In the genomic region with DNA sequence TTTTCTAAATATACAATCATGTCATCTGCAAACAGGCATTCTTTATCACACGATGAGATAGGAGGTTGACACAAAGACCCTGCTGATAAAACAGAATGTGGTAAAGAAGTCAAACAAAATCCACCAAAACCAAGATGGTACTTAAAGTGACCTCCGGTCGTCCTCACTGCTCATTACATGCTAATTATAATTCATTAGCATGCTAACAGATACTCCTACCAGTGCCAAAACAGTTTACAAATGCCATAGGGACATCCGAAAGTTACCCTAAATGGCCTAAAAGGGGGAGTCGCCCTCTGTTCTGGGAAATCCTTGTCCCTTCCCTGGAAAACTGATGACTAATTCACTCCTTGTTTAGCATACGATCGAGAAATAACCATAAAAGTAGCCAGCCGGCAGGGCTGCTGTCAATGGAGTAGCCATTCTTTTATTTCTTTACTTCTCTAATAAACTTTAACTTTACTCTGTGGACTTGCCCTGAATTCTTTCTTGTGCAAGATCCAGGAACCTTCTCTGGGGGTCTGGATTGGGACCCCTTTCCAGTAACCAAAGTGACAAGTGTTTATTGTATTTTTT, we compare ENCODE assay signal across 26 cellular contexts.
"Had no signal": no experiment of that assay in that cellular context is flagged by ENCODE, and none has a peak within 500 bp of the region (broad histone marks: within the 10 kb centered on the region; RNA-seq: fewer than 3 reads in every experiment).

No MANE protein-coding gene starts in this region.

- H3K27ac Mint-ChIP-seq: activated B cell treated with CpG ODN at 0.5 μM for 24 hours; activated CD4-positive, alpha-beta memory T cell treated with anti-CD3 and anti-CD28 coated beads for 36 hours; activated naive CD4-positive, alpha-beta T cell treated with anti-CD3 and anti-CD28 coated beads, Interleukin-2, amount 50 U/mL, for 24 hours; dendritic cell treated with granulocyte-macrophage colony-stimulating factor and Interleukin-4, amounts not matched to agents 40 ng/mL and 50 ng/mL, for 4 days; mesothelial cell of epicardium; naive thymus-derived CD8-positive, alpha-beta T cell; neural progenitor cell; stimulated activated naive B cell treated with anti-CD40 and anti-IgM and Interleukin-4, amounts not matched to agents 10 μg/mL and 1 μg/mL and 100 μg/mL, for 72 hours; T-helper 1 cell treated with Interleukin-12 subunit alpha and Interleukin-12 subunit beta and Interleukin-4 antibody, amounts not matched to agents 30 μg/mL and 1 μg/mL, for 36 hours; type B pancreatic cell had no signal

- H3K9me3 Mint-ChIP-seq: activated B cell treated with CpG ODN at 0.5 μM for 24 hours; activated CD4-positive, alpha-beta memory T cell treated with anti-CD3 and anti-CD28 coated beads for 36 hours; activated naive CD4-positive, alpha-beta T cell treated with anti-CD3 and anti-CD28 coated beads, Interleukin-2, amount 50 U/mL, for 24 hours; dendritic cell treated with granulocyte-macrophage colony-stimulating factor and Interleukin-4, amounts not matched to agents 40 ng/mL and 50 ng/mL, for 4 days; neural progenitor cell; T-helper 1 cell treated with Interleukin-12 subunit alpha and Interleukin-12 subunit beta and Interleukin-4 antibody, amounts not matched to agents 30 μg/mL and 1 μg/mL, for 36 hours had no signal

- DNase-seq: activated B cell treated with CpG ODN at 0.5 μM for 24 hours; activated CD4-positive, alpha-beta memory T cell treated with anti-CD3 and anti-CD28 coated beads for 36 hours; activated CD4-positive, alpha-beta T cell treated with anti-CD3 and anti-CD28 coated beads for 4 hours; activated effector memory CD4-positive, alpha-beta T cell treated with anti-CD3 and anti-CD28 coated beads, Interleukin-2, amount 50 U/mL, for 16 hours; anterior cingulate cortex; body of pancreas; effector memory CD4-positive, alpha-beta T cell; head of caudate nucleus; kidney; naive thymus-derived CD8-positive, alpha-beta T cell; posterior cingulate gyrus; stimulated activated CD4-positive, alpha-beta T cell treated with anti-CD3 and anti-CD28 coated beads, Interleukin-2, amount 100 ng/mL, for 48 hours; stimulated activated CD8-positive, alpha-beta memory T cell treated with anti-CD3 and anti-CD28 coated beads, Interleukin-4, amount 100 ng/mL, for 48 hours; stimulated activated naive B cell treated with anti-CD40 and anti-IgM and Interleukin-4, amounts not matched to agents 10 μg/mL and 1 μg/mL and 100 μg/mL, for 72 hours; T1000; testis had no signal

- H3K36me3 Mint-ChIP-seq: activated CD4-positive, alpha-beta memory T cell treated with anti-CD3 and anti-CD28 coated beads for 36 hours; activated naive CD4-positive, alpha-beta T cell treated with anti-CD3 and anti-CD28 coated beads, Interleukin-2, amount 50 U/mL, for 24 hours; mesothelial cell of epicardium; naive thymus-derived CD8-positive, alpha-beta T cell; neural progenitor cell; stimulated activated naive B cell treated with anti-CD40 and anti-IgM and Interleukin-4, amounts not matched to agents 10 μg/mL and 1 μg/mL and 100 μg/mL, for 72 hours; type B pancreatic cell had no signal

- H3K4me3 Mint-ChIP-seq: activated B cell treated with CpG ODN at 0.5 μM for 24 hours; activated CD4-positive, alpha-beta memory T cell treated with anti-CD3 and anti-CD28 coated beads for 36 hours; activated naive CD4-positive, alpha-beta T cell treated with anti-CD3 and anti-CD28 coated beads, Interleukin-2, amount 50 U/mL, for 24 hours; dendritic cell treated with granulocyte-macrophage colony-stimulating factor and Interleukin-4, amounts not matched to agents 40 ng/mL and 50 ng/mL, for 4 days; mesothelial cell of epicardium; naive thymus-derived CD8-positive, alpha-beta T cell; neural progenitor cell; stimulated activated naive B cell treated with anti-CD40 and anti-IgM and Interleukin-4, amounts not matched to agents 10 μg/mL and 1 μg/mL and 100 μg/mL, for 72 hours; T-helper 1 cell treated with Interleukin-12 subunit alpha and Interleukin-12 subunit beta and Interleukin-4 antibody, amounts not matched to agents 30 μg/mL and 1 μg/mL, for 36 hours; type B pancreatic cell had no signal

- H3K27ac ChIP-seq: body of pancreas, cardiac muscle cell, gastroesophageal sphincter, neural progenitor cell, testis had no signal

- H3K27me3 ChIP-seq: body of pancreas, cardiac muscle cell, gastroesophageal sphincter, neural progenitor cell, testis had no signal

- ATAC-seq: body of pancreas; esophagus mucosa; gastroesophageal sphincter; naive thymus-derived CD8-positive, alpha-beta T cell; stimulated activated naive B cell treated with anti-CD40 and anti-IgM and Interleukin-4, amounts not matched to agents 10 μg/mL and 1 μg/mL and 100 μg/mL, for 72 hours had no signal

- H3K36me3 ChIP-seq: cardiac muscle cell, gastroesophageal sphincter, neural progenitor cell had no signal

- H3K27me3 Mint-ChIP-seq: activated CD4-positive, alpha-beta memory T cell treated with anti-CD3 and anti-CD28 coated beads for 36 hours; activated naive CD4-positive, alpha-beta T cell treated with anti-CD3 and anti-CD28 coated beads, Interleukin-2, amount 50 U/mL, for 24 hours; naive thymus-derived CD8-positive, alpha-beta T cell had no signal

- H3K4me1 ChIP-seq: body of pancreas, gastroesophageal sphincter, neural progenitor cell, testis had no signal

- H3K4me3 ChIP-seq: body of pancreas, cardiac muscle cell, gastroesophageal sphincter, lung, neural progenitor cell, testis had no signal

- H3K9me3 ChIP-seq: gastroesophageal sphincter, testis had no signal

- H3K4me1 Mint-ChIP-seq: activated B cell treated with CpG ODN at 0.5 μM for 24 hours; mesothelial cell of epicardium; neural progenitor cell; stimulated activated naive B cell treated with anti-CD40 and anti-IgM and Interleukin-4, amounts not matched to agents 10 μg/mL and 1 μg/mL and 100 μg/mL, for 72 hours had no signal
